In the genomic region with DNA sequence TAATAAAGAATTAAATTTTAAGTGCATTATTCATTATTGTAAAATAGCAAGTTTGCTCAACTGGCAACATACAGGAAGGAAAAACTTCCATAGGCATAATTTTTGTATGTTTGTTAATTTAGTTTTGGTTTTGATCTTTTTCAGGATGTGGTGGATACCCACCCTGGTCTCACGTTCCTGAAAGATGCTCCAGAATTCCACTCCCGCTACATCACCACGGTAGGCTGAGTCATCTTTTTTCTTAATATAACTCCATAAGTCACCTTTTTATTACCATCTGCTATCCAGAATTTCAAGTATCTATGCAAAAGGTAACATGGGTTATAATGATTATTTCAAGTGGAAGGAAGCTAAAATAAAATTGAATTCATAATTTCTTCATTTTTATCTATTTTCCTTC, we compare ENCODE assay signal across 11 cellular contexts.
A peak's percentile ranks its signal among the peaks of the same experiment; 100 is the strongest.
DNase-seq lines count a peak whose midpoint lies in the region; ATAC-seq, FAIRE-seq and TF ChIP-seq lines count a peak whose summit lies in the region.
"Had no signal": no experiment of that assay in that cellular context is flagged by ENCODE, and none has a peak within 500 bp of the region (broad histone marks: within the 10 kb centered on the region; RNA-seq: fewer than 3 reads in every experiment).

No MANE protein-coding gene starts in this region.

- H3K4me3 Mint-ChIP-seq in astrocyte (ENCODE audit: unreplicated experiment) (no peak overlapping the region), endothelial cell (ENCODE audit: unreplicated experiment) (no peak overlapping the region)
- H3K4me3 Mint-ChIP-seq: activated CD8-positive, alpha-beta T cell treated with anti-CD3 and anti-CD28 coated beads for 36 hours had no signal

- no peak overlapping the region for H3K4me3 ChIP-seq in cardiac muscle cell
- H3K4me3 ChIP-seq in astrocyte (ENCODE audit: insufficient read depth, low read depth, low read length) = no peak overlapping the region

- FAIRE-seq in astrocyte (lab: Jason Lieb, UNC) (peak; percentile 65), urothelium cell line (lab: Jason Lieb, UNC) (no peak)

- ATAC-seq in Right ventricle myocardium inferior = no peak
- ATAC-seq: activated CD8-positive, alpha-beta T cell treated with anti-CD3 and anti-CD28 coated beads for 36 hours had no signal

- intact Hi-C loops in Right ventricle myocardium inferior (cut with DNase I) = loop anchor here (5.0 kb wide), 1 partner anchor 127 kb away; a partner anchor contains a TSS

- H3K9me3 Mint-ChIP-seq in astrocyte (ENCODE audit: unreplicated experiment) = no peaks in the 10 kb centered on the region
- H3K9me3 Mint-ChIP-seq in endothelial cell (ENCODE audit: unreplicated experiment) = no peaks in the 10 kb centered on the region
- H3K9me3 Mint-ChIP-seq: activated CD8-positive, alpha-beta T cell treated with anti-CD3 and anti-CD28 coated beads for 36 hours had no signal

- H3K4me1 Mint-ChIP-seq in astrocyte (ENCODE audit: low read depth, unreplicated experiment) (peaks cover 27% of the 10 kb centered on the region), endothelial cell (ENCODE audit: unreplicated experiment) (peaks cover 15% of the 10 kb centered on the region)

- no peaks in the 10 kb centered on the region for H3K27me3 ChIP-seq in cardiac muscle cell
- no peaks in the 10 kb centered on the region for H3K27me3 ChIP-seq in astrocyte (ENCODE audit: insufficient read depth, low read length)

- H4K20me1 ChIP-seq in astrocyte (ENCODE audit: insufficient read depth, low read length) = no peaks in the 10 kb centered on the region

- H2AFZ ChIP-seq in astrocyte (ENCODE audit: low read depth, low read length) = no peak overlapping the region

- H3K27ac ChIP-seq in cardiac muscle cell (peak overlapping the region; percentile 83), astrocyte (ENCODE audit: low read depth, low read length) (peak overlapping the region; percentile 83), substantia nigra (ENCODE audit: low read depth, low read length, poor library complexity, severe bottlenecking) (no peak overlapping the region)

- peak overlapping the region; percentile 67 for H3K4me2 ChIP-seq in astrocyte (ENCODE audit: low read length)

- H3K9ac ChIP-seq in astrocyte (ENCODE audit: low read length) = peak overlapping the region; percentile 54

- DNase-seq in cardiac muscle cell (ENCODE audit: low read depth in 1 of 2, low spot score in 1 of 2) (peak in 1 of 2 donors; percentile 64), Right ventricle myocardium inferior (ENCODE audit: missing footprints) (no peak), astrocyte (ENCODE audit: low read depth) (peak; percentile 84), iris pigment epithelial cell (ENCODE audit: low read depth) (peak; percentile 82), urothelium cell line (ENCODE audit: low spot score) (peak; percentile 50), pons (ENCODE audit: low spot score) (no peak), endothelial cell (ENCODE audit: low spot score) (no peak), substantia nigra (lab: John Stamatoyannopoulos, UW) (no peak)
- DNase-seq: activated CD8-positive, alpha-beta T cell treated with anti-CD3 and anti-CD28 coated beads for 36 hours; NCI-H2029; SHP77 treated with DMSO at 0.1 percent for 48 hours had no signal

- H3K36me3 Mint-ChIP-seq in astrocyte (ENCODE audit: low read depth, unreplicated experiment) = peaks cover 5% of the 10 kb centered on the region
- no peaks in the 10 kb centered on the region for H3K36me3 Mint-ChIP-seq in endothelial cell (ENCODE audit: low read depth, unreplicated experiment)

- H3K4me1 ChIP-seq in cardiac muscle cell (ENCODE audit: low read depth) = peaks cover 17% of the 10 kb centered on the region
- H3K4me1 ChIP-seq in astrocyte (ENCODE audit: insufficient read depth, low read length) = peaks cover 25% of the 10 kb centered on the region

- H3K27me3 Mint-ChIP-seq in astrocyte (ENCODE audit: low read depth, unreplicated experiment) = no peaks in the 10 kb centered on the region
- H3K27me3 Mint-ChIP-seq in endothelial cell (ENCODE audit: unreplicated experiment) = no peaks in the 10 kb centered on the region
- H3K27me3 Mint-ChIP-seq: activated CD8-positive, alpha-beta T cell treated with anti-CD3 and anti-CD28 coated beads for 36 hours had no signal

- TF ChIP-seq CTCF in cardiac muscle cell (IDR thresholded peaks at IDR 0.05; ENCODE audit: low read depth, low read length) (no peak), astrocyte (IDR thresholded peaks at IDR 0.05; ENCODE audit: insufficient read depth, low read depth, low read length) (no peak), endothelial cell (IDR thresholded peaks at IDR 0.05; ENCODE audit: unreplicated experiment) (no peak)

- no peaks in the 10 kb centered on the region for H3K79me2 ChIP-seq in astrocyte (ENCODE audit: insufficient read depth, low read length)

- H3K9me3 ChIP-seq in cardiac muscle cell (ENCODE audit: low read depth) (no peaks in the 10 kb centered on the region), astrocyte (ENCODE audit: insufficient read depth, low read depth, low read length) (no peaks in the 10 kb centered on the region)

- H3K36me3 ChIP-seq in cardiac muscle cell (peaks cover 11% of the 10 kb centered on the region), astrocyte (ENCODE audit: insufficient read depth, low read length) (no peaks in the 10 kb centered on the region)

- peak overlapping the region; percentile 64 for H3K27ac Mint-ChIP-seq in astrocyte (ENCODE audit: unreplicated experiment)
- no peak overlapping the region for H3K27ac Mint-ChIP-seq in endothelial cell (ENCODE audit: unreplicated experiment)
- H3K27ac Mint-ChIP-seq: activated CD8-positive, alpha-beta T cell treated with anti-CD3 and anti-CD28 coated beads for 36 hours had no signal

Comparison
In these comparisons a context has a peak if more than half of its experiments do, and no peak if none do; other contexts are left out.
1. DNase-seq: peak in astrocyte (single experiment), iris pigment epithelial cell (single experiment) and urothelium cell line (single experiment); none in Right ventricle myocardium inferior (single experiment), pons (single experiment), endothelial cell (single experiment) and substantia nigra (0 of 49).